8 cellular contexts compared by ENCODE assay signal in genomic region chr3:42582474-42583070, GRCh38. TPM values are rescaled to one million over a fixed set of nuclear protein-coding genes. Genes with fewer than 3 reads are reported as not detected.
DNase-seq lines count a peak whose midpoint lies in the region; ATAC-seq and TF ChIP-seq lines count a peak whose summit lies in the region.

No MANE protein-coding gene starts in this region.

- H3K9me3 ChIP-seq in ES-I3 (ENCODE audit: control insufficient read depth, insufficient read depth, low read length), result no peaks in the 10 kb centered on the region
- no peaks in the 10 kb centered on the region for H3K9me3 ChIP-seq in PC-3 (ENCODE audit: low read length)
- H3K9me3 ChIP-seq in parathyroid adenoma (ENCODE audit: control insufficient read depth, low read length), result no peaks in the 10 kb centered on the region

- no peaks in the 10 kb centered on the region for H4K20me1 ChIP-seq in PC-3 (ENCODE audit: low read length)

- H3K4me3 ChIP-seq in PC-3 (ENCODE audit: low read length) (peak overlapping the region; percentile 92), parathyroid adenoma (ENCODE audit: low read depth, low read length) (peak overlapping the region; percentile 89)

- peak overlapping the region; percentile 98 for H3K4me2 ChIP-seq in PC-3 (ENCODE audit: low read length)
- H3K4me2 ChIP-seq in parathyroid adenoma (ENCODE audit: low read length), result peak overlapping the region; percentile 91

- H3K9me2 ChIP-seq in PC-3 (replicated peaks; ENCODE audit: low read length), result no peaks in the 10 kb centered on the region

- no peaks in the 10 kb centered on the region for H3F3A ChIP-seq in PC-3 (ENCODE audit: low read length, unreplicated experiment)

- CTCF ChIA-PET in PC-3 (lab: Charles Lee), result interaction anchor here (0.7 to 1.2 kb wide), 2 partner anchors 18 to 81 kb away, joined by 3 to 6 read pairs; partner anchors contain the start of gene NKTR

- H3K79me2 ChIP-seq in PC-3 (ENCODE audit: low read length) (peaks cover 33% of the 10 kb centered on the region), parathyroid adenoma (peaks cover 6% of the 10 kb centered on the region)

- H3K9ac ChIP-seq in ES-I3 (ENCODE audit: low read depth, low read length), result peak overlapping the region; percentile 76
- peak overlapping the region; percentile 90 for H3K9ac ChIP-seq in PC-3 (ENCODE audit: low read length)
- H3K9ac ChIP-seq in parathyroid adenoma, result peak overlapping the region; percentile 32

- peak overlapping the region; percentile 97 for H2AFZ ChIP-seq in PC-3 (ENCODE audit: low read length)
- H2AFZ ChIP-seq in parathyroid adenoma, result peak overlapping the region; percentile 84

- no peaks in the 10 kb centered on the region for H3K36me3 ChIP-seq in ES-I3 (ENCODE audit: insufficient read depth, low read length)
- H3K36me3 ChIP-seq in PC-3 (ENCODE audit: low read depth, low read length), result no peaks in the 10 kb centered on the region; the same call in 1 of the 2 replicates
- H3K36me3 ChIP-seq in parathyroid adenoma (ENCODE audit: control insufficient read depth, insufficient read depth, low read length), result no peaks in the 10 kb centered on the region

- H3K4me1 ChIP-seq in ES-I3 (ENCODE audit: insufficient read depth, low read length) (peaks cover 17% of the 10 kb centered on the region), PC-3 (ENCODE audit: insufficient read depth, low read length) (peaks cover 26% of the 10 kb centered on the region), parathyroid adenoma (peaks cover 6% of the 10 kb centered on the region)

- TF ChIP-seq CTCF in PC-3 (conservative IDR thresholded peaks at IDR 0.05; ENCODE audit: low read depth, low read length) (no peak), parathyroid adenoma (IDR thresholded peaks at IDR 0.05) (no peak)

- no peaks in the 10 kb centered on the region for H3K27me3 ChIP-seq in PC-3 (ENCODE audit: low read length)
- no peaks in the 10 kb centered on the region for H3K27me3 ChIP-seq in parathyroid adenoma (ENCODE audit: control insufficient read depth, insufficient read depth, low read length)

- intact Hi-C loops in PC-3 (cut with micrococcal nuclease), result loop anchor here (1.0 kb wide), 2 partner anchors 8 to 18 kb away; partner anchors contain the start of genes NKTR and SS18L2

- TSS peak; percentile 80 for BruUV-seq in PC-3 (replicated peaks; lab: Mats Ljungman, UMichigan)

- DNase-seq in PC-3 (no peak), epithelial cell of prostate (ENCODE audit: low read depth, low spot score) (no peak), C1 segment of cervical spinal cord (lab: John Stamatoyannopoulos, UW) (no peak), NCI-H226 (no peak), DMS 273 treated with DMSO at 0.1 percent for 48 hours (lab: John Stamatoyannopoulos, UW) (no peak), erythroblast (lab: John Stamatoyannopoulos, UW) (no peak)

- H3K27ac ChIP-seq in PC-3 (ENCODE audit: low read length), result peak overlapping the region; percentile 76
- peak overlapping the region; percentile 69 for H3K27ac ChIP-seq in epithelial cell of prostate
- H3K27ac ChIP-seq in parathyroid adenoma, result peak overlapping the region; percentile 87

- TF ChIP-seq POLR2A in erythroblast (IDR thresholded peaks at IDR 0.05; ENCODE audit: low read length), result no peak

- POLR2A ChIA-PET in PC-3 (lab: Charles Lee; ENCODE audit: unreplicated experiment), result no interaction called here

- ATAC-seq in PC-3, result peak; percentile 1

RNA-seq across cellular contexts. Expression of gene SEC22C, which starts 0.8 kb away (rescaled TPM):
- total RNA-seq in PC-3 (2014; rRNA removed), result 43.2 and 63.3 TPM in 2 replicates

RNA-seq across cellular contexts. Expression of gene SS18L2, which starts 8.1 kb away (rescaled TPM):
- total RNA-seq in PC-3 (2014; rRNA removed), result 31.1 and 36.8 TPM in 2 replicates

RNA-seq across cellular contexts. Expression of gene NKTR, which starts 17.9 kb away (rescaled TPM):
- total RNA-seq in PC-3 (2014; rRNA removed), result 35.3 and 37.6 TPM in 2 replicates

Comparison
In these comparisons a context has a peak if more than half of its experiments do, and no peak if none do; other contexts are left out.
1. H3K9ac ChIP-seq: peak in every context shown above with its lines; median percentile 90 in PC-3; 76 in ES-I3; 32 in parathyroid adenoma.